In the genomic region with DNA sequence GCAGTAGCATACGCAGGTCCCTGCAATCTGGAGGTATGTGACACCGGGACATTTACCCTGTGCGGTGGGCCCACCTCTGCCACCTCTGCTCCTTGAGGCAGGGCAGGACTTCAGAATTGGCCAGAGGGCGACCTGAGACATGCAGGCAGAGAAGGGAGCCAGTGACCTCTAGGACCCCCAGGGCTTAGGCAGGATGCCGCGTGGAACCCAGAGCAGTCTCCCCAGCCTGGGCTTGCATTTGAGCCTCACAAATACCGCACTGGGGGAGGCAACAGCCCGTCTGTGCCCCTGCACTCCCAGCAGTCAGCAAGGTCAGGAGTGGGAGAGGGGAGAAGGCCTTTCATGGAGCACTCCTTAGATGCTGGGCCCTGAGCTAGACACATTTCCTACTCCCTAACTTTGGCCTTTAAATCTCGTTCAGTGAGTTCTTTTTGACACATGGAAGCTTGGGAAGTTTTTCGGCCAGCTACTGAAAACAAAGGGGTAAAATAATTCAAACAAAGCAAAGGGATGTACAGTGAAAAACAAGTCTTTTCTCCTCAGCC, we compare ENCODE assay signal across 18 cellular contexts. TPM values are rescaled to one million over a fixed set of nuclear protein-coding genes. Genes with fewer than 3 reads are reported as not detected.
DNase-seq lines count a peak whose midpoint lies in the region; ATAC-seq, FAIRE-seq and TF ChIP-seq lines count a peak whose summit lies in the region.
"Had no signal": no experiment of that assay in that cellular context is flagged by ENCODE, and none has a peak within 500 bp of the region (broad histone marks: within the 10 kb centered on the region; RNA-seq: fewer than 3 reads in every experiment).

No MANE protein-coding gene starts in this region.

- H3K4me2 ChIP-seq in IMR-90 (ENCODE audit: low read depth, low read length) (no peak overlapping the region), mesendoderm (ENCODE audit: low read length) (no peak overlapping the region)

- peak overlapping the region; percentile 5 for H2AK9ac ChIP-seq in IMR-90 (replicated peaks; ENCODE audit: low read depth, low read length, poor library complexity)

- H3K4me3 ChIP-seq in IMR-90 (ENCODE audit: insufficient read depth, low read depth, low read length) (no peak overlapping the region), mesendoderm (ENCODE audit: low read length) (no peak overlapping the region), lower leg skin (ENCODE audit: low read depth, poor library complexity, severe bottlenecking) (no peak overlapping the region)
- H3K4me3 ChIP-seq: HAP-1, SK-N-MC had no signal

- H3K56ac ChIP-seq in IMR-90 (ENCODE audit: extremely low read depth, insufficient read depth, low read length) (no peak overlapping the region), mesendoderm (ENCODE audit: low read length) (peak overlapping the region; percentile 61)

- DNase-seq in IMR-90: no peak
- DNase-seq in mesendoderm: no peak
- DNase-seq in lower leg skin (ENCODE audit: low spot score in 2 of 2): no peak
- DNase-seq in activated CD4-positive, alpha-beta T cell treated with anti-CD3 and anti-CD28 coated beads for 4 hours: no peak
- DNase-seq in H54 (ENCODE audit: insufficient read length, low spot score): no peak
- DNase-seq: CD4-positive, alpha-beta memory T cell; NCI-H1048; NCI-H1436 treated with DMSO at 0.1 percent for 48 hours; NCI-H2081; NCI-H524; Right ventricle myocardium superior had no signal

- no peaks in the 10 kb centered on the region for H3K9me3 ChIP-seq in IMR-90 (ENCODE audit: control insufficient read depth, insufficient read depth, low read length)
- H3K9me3 ChIP-seq: HAP-1 had no signal

- TF ChIP-seq CTCF in IMR-90 (conservative IDR thresholded peaks at IDR 0.05; ENCODE audit: low read depth, low read length) (no peak), brain (conservative IDR thresholded peaks at IDR 0.05) (no peak), lower leg skin (IDR thresholded peaks at IDR 0.05) (no peak)

- no peaks in the 10 kb centered on the region for H3K9me1 ChIP-seq in IMR-90 (ENCODE audit: insufficient read depth, low read length)

- H2AFZ ChIP-seq in IMR-90 (replicated peaks; ENCODE audit: low read length, poor library complexity): no peak overlapping the region

- CTCF ChIA-PET in IMR-90 (lab: Yijun Ruan, JAX): no interaction called here

- H3K79me1 ChIP-seq in IMR-90 (ENCODE audit: low read depth in 1 of 2, low read length in 2 of 2) (no peaks in the 10 kb centered on the region), mesendoderm (ENCODE audit: low read length) (no peaks in the 10 kb centered on the region)

- intact Hi-C loops in IMR-90 (cut with micrococcal nuclease) (no loop called here), lower leg skin (cut with DNase I; ENCODE audit: low total_unique reads) (no loop called here)

- TF ChIP-seq POLR2A in IMR-90 (IDR thresholded peaks at IDR 0.05; ENCODE audit: low read depth, low read length) (no peak), lower leg skin (IDR thresholded peaks at IDR 0.05) (no peak), H54 (IDR thresholded peaks at IDR 0.05; ENCODE audit: low read depth, low read length) (no peak)

- H2AK5ac ChIP-seq in IMR-90 (ENCODE audit: low read depth, low read length) (no peak overlapping the region), mesendoderm (ENCODE audit: low read length) (peak overlapping the region; percentile 36)

- no peaks in the 10 kb centered on the region for H4K20me1 ChIP-seq in IMR-90 (ENCODE audit: insufficient read depth, low read length)

- no peak overlapping the region for H4K5ac ChIP-seq in IMR-90 (ENCODE audit: low read depth, low read length)
- no peak overlapping the region for H4K5ac ChIP-seq in mesendoderm (ENCODE audit: low read length)

- H3K27ac ChIP-seq in IMR-90 (ENCODE audit: insufficient read depth, low read length): no peak overlapping the region
- no peak overlapping the region for H3K27ac ChIP-seq in mesendoderm (ENCODE audit: low read depth, low read length)
- H3K27ac ChIP-seq: SK-N-MC had no signal

- FAIRE-seq in H54 (lab: Jason Lieb, UNC): no peak
- FAIRE-seq: RCC 7860 had no signal

- H3K27me3 Mint-ChIP-seq in brain: peaks cover 3% of the 10 kb centered on the region
- H3K27me3 Mint-ChIP-seq: B cell; CD4-positive, alpha-beta memory T cell had no signal

- no peak overlapping the region for H3K18ac ChIP-seq in IMR-90 (ENCODE audit: low read depth, low read length)
- H3K18ac ChIP-seq in mesendoderm (ENCODE audit: low read length): no peak overlapping the region

- H3K36me3 ChIP-seq in IMR-90 (ENCODE audit: control insufficient read depth, insufficient read depth, low read length): no peaks in the 10 kb centered on the region
- H3K36me3 ChIP-seq in mesendoderm (ENCODE audit: control insufficient read depth, insufficient read depth, low read length): no peaks in the 10 kb centered on the region
- H3K36me3 ChIP-seq: HAP-1 had no signal

- dilution Hi-C loops in IMR-90 (cut with HindIII; ENCODE audit: low sequenced_read_pairs, unreplicated experiment): no loop called here

- H3K4me1 ChIP-seq in IMR-90 (ENCODE audit: control insufficient read depth, insufficient read depth, low read length): peaks cover 8% of the 10 kb centered on the region; the same call in 1 of the 2 replicates
- H3K4me1 ChIP-seq in mesendoderm (ENCODE audit: control insufficient read depth, low read depth, low read length): peaks cover 22% of the 10 kb centered on the region
- H3K4me1 ChIP-seq: HAP-1 had no signal

- H3K79me2 ChIP-seq in mesendoderm (ENCODE audit: control insufficient read depth, insufficient read depth, low read length): no peaks in the 10 kb centered on the region

- H3K4ac ChIP-seq in IMR-90 (ENCODE audit: low read depth, low read length) (no peak overlapping the region), mesendoderm (ENCODE audit: low read depth, low read length) (no peak overlapping the region)

- in situ Hi-C loops in IMR-90 (cut with MboI; ENCODE audit: low sequenced_read_pairs): no loop called here

- no TSS peak for BruUV-seq in IMR-90 (replicated peaks; lab: Mats Ljungman, UMichigan)

- TF ChIP-seq RAD21 in IMR-90 (IDR thresholded peaks at IDR 0.05; ENCODE audit: low read length): no peak

- peak overlapping the region in 3 of 5 experiments; percentile 8 to 80 (median 76) for H3K27ac Mint-ChIP-seq in brain
- H3K27ac Mint-ChIP-seq: B cell had no signal

- H3K23ac ChIP-seq in IMR-90 (ENCODE audit: low read depth, low read length): no peak overlapping the region
- no peak overlapping the region for H3K23ac ChIP-seq in mesendoderm (ENCODE audit: low read length)

- H4K8ac ChIP-seq in IMR-90 (ENCODE audit: low read depth in 2 of 2, low read length in 2 of 2) (no peak overlapping the region), mesendoderm (ENCODE audit: low read depth, low read length) (no peak overlapping the region)

- WGBS in IMR-90 (ENCODE audit: extremely low coverage in 2 of 2, insufficient read length in 1 of 2), 2 experiments: 83% methylated on average over 2 of the region's 10 CpGs; no CpG with 5 or more reads in 1 of the 2 experiments
- WGBS in mesendoderm (ENCODE audit: extremely low coverage, insufficient coverage, low lambda C conversion rate): no CpG with 5 or more reads among the region's 10 CpGs
- WGBS in lower leg skin, 2 donors: 76 to 86% methylated on average over 7 to 10 of the region's 10 CpGs

- H3K9me3 Mint-ChIP-seq in brain: no peaks in the 10 kb centered on the region
- H3K9me3 Mint-ChIP-seq: CD4-positive, alpha-beta memory T cell had no signal

- ATAC-seq in IMR-90 (ENCODE audit: low read depth): no peak
- ATAC-seq in HG03571 (IDR thresholded peaks at IDR 0.05; ENCODE audit: unreplicated experiment): no peak

- H3K14ac ChIP-seq in IMR-90 (replicated peaks; ENCODE audit: low read depth, low read length): no peak overlapping the region

- POLR2A ChIA-PET in IMR-90 (lab: Charles Lee; ENCODE audit: unreplicated experiment): no interaction called here

- H3K9ac ChIP-seq in IMR-90 (ENCODE audit: low read depth, low read length) (no peak overlapping the region), mesendoderm (ENCODE audit: low read length) (peak overlapping the region; percentile 23)

- H3K4me3 Mint-ChIP-seq in brain: no peak overlapping the region
- H3K4me3 Mint-ChIP-seq: B cell had no signal

- peaks cover 6% of the 10 kb centered on the region for H3K36me3 Mint-ChIP-seq in brain
- H3K36me3 Mint-ChIP-seq: CD4-positive, alpha-beta memory T cell had no signal

- H2BK15ac ChIP-seq in IMR-90 (ENCODE audit: low read depth, low read length): no peak overlapping the region
- no peak overlapping the region for H2BK15ac ChIP-seq in mesendoderm (replicated peaks; ENCODE audit: low read depth)

- H4K91ac ChIP-seq in IMR-90 (ENCODE audit: insufficient read depth, low read depth, low read length): no peak overlapping the region

- H2BK5ac ChIP-seq in IMR-90 (ENCODE audit: low read depth, low read length, poor library complexity, severe bottlenecking) (no peak overlapping the region), mesendoderm (ENCODE audit: low read length) (peak overlapping the region; percentile 4)

- H3K4me1 Mint-ChIP-seq in brain: peaks cover 74% of the 10 kb centered on the region

- H3K27me3 ChIP-seq in IMR-90 (ENCODE audit: control insufficient read depth, insufficient read depth, low read length) (peaks cover 28% of the 10 kb centered on the region; the same call in 1 of the 2 replicates), mesendoderm (ENCODE audit: insufficient read depth, low read length, poor library complexity) (no peaks in the 10 kb centered on the region)

- no peak overlapping the region for H2BK20ac ChIP-seq in IMR-90 (ENCODE audit: low read depth, low read length)

- H2BK120ac ChIP-seq in IMR-90 (ENCODE audit: low read depth, low read length): no peak overlapping the region
- H2BK120ac ChIP-seq in mesendoderm (ENCODE audit: low read depth, low read length): no peak overlapping the region

TF ChIP-seq in IMR-90, 13 proteins besides CTCF, POLR2A, EP300 and RAD21 (continues in another document):
- no peak for TF ChIP-seq MAFK (IDR thresholded peaks at IDR 0.05; ENCODE audit: low read depth, low read length)
- no peak for TF ChIP-seq BHLHE40 (IDR thresholded peaks at IDR 0.05; ENCODE audit: low read depth, low read length)

RNA-seq across cellular contexts. Expression of gene C20orf203, which starts 41.8 kb away (rescaled TPM):
- not detected in 2 replicates for total RNA-seq in IMR-90 (2012; rRNA removed)
- 0.10 TPM in 1 of 2 replicates, not detected in the other for polyA plus RNA-seq in IMR-90 (2012; rRNA removed)
- polyA plus RNA-seq in IMR-90 (2012; cell fraction: cytosol; rRNA removed): not detected in 2 replicates
- polyA plus RNA-seq in IMR-90 (2012; cell fraction: nucleus; rRNA removed; ENCODE audit: low replicate concordance): 0.05 and 0.06 TPM in 2 replicates
- not detected for polyA plus RNA-seq in brain (ENCODE audit: insufficient read depth, low read depth, low replicate concordance)
- not detected for polyA plus RNA-seq in mesendoderm (2013, experiment 1 of 2)
- not detected for polyA plus RNA-seq in mesendoderm (2013, experiment 2 of 2)
- under 1 TPM in 3 of 4 donors, not detected in 1; 0.13 to 0.20 (median 0.13) TPM for total RNA-seq in lower leg skin
- total RNA-seq: MCF 10A, Right ventricle myocardium superior had no signal
- polyA plus RNA-seq: CD4-positive, alpha-beta memory T cell had no signal

RNA-seq across cellular contexts. Expression of gene NOL4L, which starts 46.9 kb away (rescaled TPM):
- total RNA-seq in IMR-90 (2012; rRNA removed) (4.7 and 5.6 TPM in 2 replicates), lower leg skin (10 to 100 TPM in 1 of 4 donors, 1 to 10 TPM in 3; 4.6 to 10.4 (median 7.0) TPM)
- polyA plus RNA-seq in IMR-90 (2012; rRNA removed) (13.3 and 16.6 TPM in 2 replicates), brain (ENCODE audit: insufficient read depth, low read depth, low replicate concordance) (36.1 TPM)
- 11.4 and 18.6 TPM in 2 replicates for polyA plus RNA-seq in IMR-90 (2012; cell fraction: cytosol; rRNA removed)
- polyA plus RNA-seq in IMR-90 (2012; cell fraction: nucleus; rRNA removed; ENCODE audit: low replicate concordance): 34.9 and 65.6 TPM in 2 replicates
- 9.5 TPM for polyA plus RNA-seq in mesendoderm (2013, experiment 1 of 2)
- 9.0 TPM for polyA plus RNA-seq in mesendoderm (2013, experiment 2 of 2)
